In the genomic region with DNA sequence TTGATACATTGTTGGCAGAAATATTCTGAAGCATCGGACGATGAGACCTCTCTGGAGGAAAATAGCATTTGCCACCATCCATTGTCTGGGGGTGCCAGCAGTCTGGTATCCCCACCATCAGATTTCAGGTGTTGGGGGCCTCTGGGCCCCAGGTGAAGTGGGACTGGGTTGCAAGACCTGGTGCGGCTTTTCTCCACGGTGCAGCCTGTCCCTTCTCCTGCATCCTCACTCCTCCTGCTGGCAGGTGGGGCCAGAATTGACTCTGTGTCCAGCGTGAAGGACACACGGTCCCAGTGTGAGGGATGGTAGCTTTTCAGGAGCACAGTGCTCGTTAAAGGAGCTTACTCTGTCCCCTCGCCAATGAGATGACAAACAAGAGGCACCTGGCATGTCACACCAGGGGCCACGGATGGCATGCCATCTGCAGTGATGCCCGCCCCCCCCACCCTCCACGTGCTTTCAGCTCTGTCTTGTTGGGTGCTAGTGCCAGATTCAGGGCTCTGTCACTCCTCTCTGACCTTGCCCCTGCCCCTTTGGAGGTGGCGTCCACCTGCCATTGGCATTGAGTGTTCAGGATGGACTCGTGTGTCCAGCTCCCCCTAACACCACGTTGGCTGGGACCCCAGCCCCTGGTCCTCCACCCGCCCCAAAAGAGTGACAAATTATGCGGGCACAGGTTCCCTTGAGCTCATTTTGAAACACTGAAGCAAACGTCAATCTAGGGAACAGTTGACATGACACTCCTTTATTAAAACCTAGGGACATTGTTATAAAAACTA, we compare ENCODE assay signal across 25 cellular contexts.
"Had no signal": no experiment of that assay in that cellular context is flagged by ENCODE, and none has a peak within 500 bp of the region (broad histone marks: within the 10 kb centered on the region; RNA-seq: fewer than 3 reads in every experiment).

No MANE protein-coding gene starts in this region.

- H3K27ac Mint-ChIP-seq: activated naive CD4-positive, alpha-beta T cell treated with anti-CD3 and anti-CD28 coated beads, Interleukin-2, amount 50 U/mL, for 24 hours; activated T-helper 1 cell treated with anti-CD3 and anti-CD28 coated beads, Interleukin-12 subunit alpha, Interleukin-12 subunit beta, Interleukin-2, Interleukin-4 antibody, amounts not matched to agents 30 ng/mL and 10 ng/mL and 1 ng/mL, durations not matched to agents 14 hours and 24 hours and 36 hours; effector memory CD8-positive, alpha-beta T cell; mesothelial cell of epicardium; natural killer cell had no signal

- ATAC-seq: activated CD4-positive, CD25-positive, alpha-beta regulatory T cell treated with anti-CD3 and anti-CD28 coated beads, Interleukin-2, amount 50 U/mL, for 24 hours; effector memory CD8-positive, alpha-beta T cell; gastrocnemius medialis; natural killer cell; psoas muscle; right cardiac atrium; stimulated activated naive CD8-positive, alpha-beta T cell treated with anti-CD3 and anti-CD28 coated beads, Interleukin-15, Interleukin-2, amounts not matched to agents 100 U/mL and 50 U/mL, for 24 hours had no signal

- H3K36me3 Mint-ChIP-seq: activated naive CD4-positive, alpha-beta T cell treated with anti-CD3 and anti-CD28 coated beads, Interleukin-2, amount 50 U/mL, for 24 hours; mesothelial cell of epicardium; natural killer cell had no signal

- H3K4me3 ChIP-seq: adrenal gland, ascending aorta, colonic mucosa, dorsolateral prefrontal cortex, esophagus squamous epithelium, gastrocnemius medialis, left ventricle myocardium inferior, ovary, psoas muscle, thyroid gland had no signal

- H3K36me3 ChIP-seq: adrenal gland, ascending aorta, colonic mucosa, esophagus squamous epithelium, gastrocnemius medialis, left ventricle myocardium inferior, ovary, thyroid gland had no signal

- H3K4me1 Mint-ChIP-seq: activated naive CD4-positive, alpha-beta T cell treated with anti-CD3 and anti-CD28 coated beads, Interleukin-2, amount 50 U/mL, for 24 hours; mesothelial cell of epicardium; natural killer cell had no signal

- DNase-seq: activated CD4-positive, alpha-beta T cell treated with anti-CD3 and anti-CD28 coated beads, Interleukin-2, amount 50 U/mL, for 1 hour; activated gamma-delta T cell treated with Interleukin-2 at 50 U/mL for 16 hours; activated T-cell treated with anti-CD3 and anti-CD28 coated beads for 4 hours; central memory CD4-positive, alpha-beta T cell; colonic mucosa; effector memory CD8-positive, alpha-beta T cell; esophagus squamous epithelium; gastrocnemius medialis; hypothalamus; left ventricle myocardium inferior; natural killer cell; ovary; psoas muscle; right cardiac atrium; stimulated activated CD4-positive, alpha-beta T cell treated with anti-CD3 and anti-CD28 coated beads, Interleukin-4, amount 100 ng/mL, for 24 hours; stimulated activated naive CD8-positive, alpha-beta T cell treated with anti-CD3 and anti-CD28 coated beads, Interleukin-15, Interleukin-2, amounts not matched to agents 100 U/mL and 50 U/mL, for 24 hours; substantia nigra; thyroid gland had no signal

- H3K27me3 ChIP-seq: adrenal gland, ascending aorta, colonic mucosa, ovary, thyroid gland had no signal

- H3K9me3 ChIP-seq: adrenal gland, colonic mucosa, gastrocnemius medialis, ovary, psoas muscle, thyroid gland had no signal

- H3K4me1 ChIP-seq: adrenal gland, ascending aorta, colonic mucosa, gastrocnemius medialis, psoas muscle, thyroid gland had no signal

- H3K4me3 Mint-ChIP-seq: activated naive CD4-positive, alpha-beta T cell treated with anti-CD3 and anti-CD28 coated beads, Interleukin-2, amount 50 U/mL, for 24 hours; activated T-helper 1 cell treated with anti-CD3 and anti-CD28 coated beads, Interleukin-12 subunit alpha, Interleukin-12 subunit beta, Interleukin-2, Interleukin-4 antibody, amounts not matched to agents 30 ng/mL and 10 ng/mL and 1 ng/mL, durations not matched to agents 14 hours and 24 hours and 36 hours; effector memory CD8-positive, alpha-beta T cell; mesothelial cell of epicardium; natural killer cell had no signal

- H3K27ac ChIP-seq: adrenal gland, ascending aorta, colonic mucosa, dorsolateral prefrontal cortex, esophagus squamous epithelium, gastrocnemius medialis, left ventricle myocardium inferior, ovary, psoas muscle, thyroid gland had no signal
